ENCODE assay signal across 1 cellular context in the genomic region with DNA sequence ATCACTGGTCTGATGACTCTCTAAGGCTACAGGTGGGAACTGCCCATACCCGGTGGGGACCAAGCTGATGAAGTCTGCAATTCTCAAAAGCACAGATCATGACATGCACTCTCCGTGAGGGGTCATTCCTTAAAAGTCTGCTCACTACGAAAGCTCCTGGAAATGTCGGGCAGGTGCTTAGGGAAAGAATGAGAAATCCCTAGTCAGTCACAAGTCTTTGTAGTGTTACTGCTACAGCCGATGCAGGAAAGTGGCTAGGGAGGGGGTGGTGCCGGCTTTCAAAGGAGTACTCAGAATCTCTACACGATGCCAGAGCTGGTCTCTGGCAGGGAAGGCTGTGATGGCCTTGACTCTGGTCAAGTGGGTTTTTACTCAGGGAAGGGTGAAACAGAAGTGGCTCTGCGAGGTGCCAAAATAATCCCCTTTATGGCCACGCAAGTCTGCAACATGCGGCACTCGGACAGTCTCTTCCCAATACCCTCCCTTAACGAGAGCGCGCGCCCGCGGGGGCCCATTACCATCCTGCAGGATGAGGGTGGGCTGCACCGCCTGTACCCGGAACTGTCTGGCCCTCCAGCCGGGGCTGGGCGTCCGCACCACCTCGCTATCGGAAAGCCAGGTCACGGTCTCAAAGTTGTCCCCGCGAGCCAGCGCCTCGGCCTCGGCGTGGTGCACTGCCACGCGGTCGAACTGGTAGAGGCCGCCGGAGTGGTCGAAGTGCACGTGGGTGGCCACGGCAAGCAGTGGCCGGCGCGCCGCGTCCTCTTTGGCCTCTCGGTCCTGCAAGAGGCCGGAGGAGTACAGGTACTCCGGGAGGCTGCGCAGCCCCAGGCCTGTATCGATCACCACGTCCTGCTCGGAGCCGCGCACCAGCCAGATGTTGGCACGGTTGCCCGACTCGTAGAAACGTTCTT.
TF ChIP-seq lines count a peak whose summit lies in the region.

No MANE protein-coding gene starts in this region.

TF ChIP-seq in HepG2, 621 proteins besides CTCF, POLR2A, EP300 and RAD21 (continued from another document and continues in another):
- TF ChIP-seq ZBTB40 (IDR thresholded peaks at IDR 0.05), result no peak
- peak; percentile 84 for TF ChIP-seq ZBTB40 (CRISPR knock-in tag; IDR thresholded peaks at IDR 0.05)
- TF ChIP-seq ZNF331 (CRISPR knock-in tag; IDR thresholded peaks at IDR 0.05), result no peak
- no peak for TF ChIP-seq RAD51 (IDR thresholded peaks at IDR 0.05; ENCODE audit: borderline replicate concordance)
- TF ChIP-seq, protein P1, sequence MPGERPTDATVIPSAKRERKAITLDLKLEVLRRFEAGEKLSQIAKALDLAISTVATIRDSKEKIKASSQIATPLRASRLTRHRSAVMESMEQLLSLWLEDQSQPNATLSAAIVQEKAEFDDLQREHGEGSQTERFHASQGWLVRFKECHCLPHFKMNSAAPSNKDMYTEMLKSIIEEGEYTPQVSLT (CRISPR knock-in tag; IDR thresholded peaks at IDR 0.05; ENCODE audit: borderline replicate concordance, low read depth), result peak; percentile 1; the same call in 1 of the 2 replicates
- TF ChIP-seq LCORL (IDR thresholded peaks at IDR 0.05), result no peak
- TF ChIP-seq LCORL (CRISPR knock-in tag; IDR thresholded peaks at IDR 0.05), result peak; percentile 4; the same call in 1 of the 2 replicates
- TF ChIP-seq ZNF710 (CRISPR knock-in tag; IDR thresholded peaks at IDR 0.05; ENCODE audit: borderline replicate concordance), result no peak
- no peak; the same call in 1 of the 2 replicates for TF ChIP-seq SALL1 (CRISPR knock-in tag; IDR thresholded peaks at IDR 0.05)
- TF ChIP-seq ERF (CRISPR knock-in tag; IDR thresholded peaks at IDR 0.05), result no peak
- TF ChIP-seq, protein P2, sequence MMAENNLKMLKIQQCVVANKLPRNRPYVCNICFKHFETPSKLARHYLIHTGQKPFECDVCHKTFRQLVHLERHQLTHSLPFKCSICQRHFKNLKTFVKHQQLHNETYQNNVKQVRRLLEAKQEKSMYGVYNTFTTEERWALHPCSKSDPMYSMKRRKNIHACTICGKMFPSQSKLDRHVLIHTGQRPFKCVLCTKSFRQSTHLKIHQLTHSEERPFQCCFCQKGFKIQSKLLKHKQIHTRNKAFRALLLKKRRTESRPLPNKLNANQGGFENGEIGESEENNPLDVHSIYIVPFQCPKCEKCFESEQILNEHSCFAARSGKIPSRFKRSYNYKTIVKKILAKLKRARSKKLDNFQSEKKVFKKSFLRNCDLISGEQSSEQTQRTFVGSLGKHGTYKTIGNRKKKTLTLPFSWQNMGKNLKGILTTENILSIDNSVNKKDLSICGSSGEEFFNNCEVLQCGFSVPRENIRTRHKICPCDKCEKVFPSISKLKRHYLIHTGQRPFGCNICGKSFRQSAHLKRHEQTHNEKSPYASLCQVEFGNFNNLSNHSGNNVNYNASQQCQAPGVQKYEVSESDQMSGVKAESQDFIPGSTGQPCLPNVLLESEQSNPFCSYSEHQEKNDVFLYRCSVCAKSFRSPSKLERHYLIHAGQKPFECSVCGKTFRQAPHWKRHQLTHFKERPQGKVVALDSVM (CRISPR knock-in tag; IDR thresholded peaks at IDR 0.05), result peak; percentile 55
- TF ChIP-seq ELF4 (CRISPR knock-in tag; IDR thresholded peaks at IDR 0.05; ENCODE audit: borderline replicate concordance), result peak; percentile 38; the same call in 1 of the 2 replicates
- 0 out of 2 replicates have a peak, but pooled peaks have one; percentile 20 for TF ChIP-seq GLI4 (CRISPR knock-in tag; IDR thresholded peaks at IDR 0.05; ENCODE audit: borderline replicate concordance)
- TF ChIP-seq HOXD1 (CRISPR knock-in tag; IDR thresholded peaks at IDR 0.05), result 0 out of 2 replicates have a peak, but pooled peaks have one; percentile 24
- TF ChIP-seq MZF1 (CRISPR knock-in tag; IDR thresholded peaks at IDR 0.05; ENCODE audit: borderline replicate concordance), result no peak
- TF ChIP-seq ISL2 (CRISPR knock-in tag; IDR thresholded peaks at IDR 0.05), result no peak; the same call in 1 of the 2 replicates
- TF ChIP-seq NFYC (CRISPR knock-in tag; IDR thresholded peaks at IDR 0.05), result no peak
- peak; percentile 61; the same call in 1 of the 2 replicates for TF ChIP-seq ZBTB7B (CRISPR knock-in tag; IDR thresholded peaks at IDR 0.05)
- TF ChIP-seq ZNF431 (CRISPR knock-in tag; IDR thresholded peaks at IDR 0.05; ENCODE audit: borderline replicate concordance, low read depth), result no peak
- no peak; the same call in 1 of the 2 replicates for TF ChIP-seq JUND (CRISPR knock-in tag; IDR thresholded peaks at IDR 0.05)
- TF ChIP-seq ZNF441 (CRISPR knock-in tag; IDR thresholded peaks at IDR 0.05; ENCODE audit: borderline replicate concordance), result peak; percentile 71
- no peak for TF ChIP-seq ETV6 (CRISPR knock-in tag; conservative IDR thresholded peaks at IDR 0.05)
- no peak for TF ChIP-seq THRA (CRISPR knock-in tag; IDR thresholded peaks at IDR 0.05; ENCODE audit: borderline replicate concordance)
- TF ChIP-seq ARNT2 (CRISPR knock-in tag; IDR thresholded peaks at IDR 0.05; ENCODE audit: low read depth), result 0 out of 2 replicates have a peak, but pooled peaks have one; percentile 18
- TF ChIP-seq RNF2 (conservative IDR thresholded peaks at IDR 0.05; ENCODE audit: low read depth), result peak; percentile 93
- TF ChIP-seq SOX13 (IDR thresholded peaks at IDR 0.05), result no peak
- TF ChIP-seq SOX13 (CRISPR knock-in tag; conservative IDR thresholded peaks at IDR 0.05 in 1 of 2, IDR thresholded peaks at IDR 0.05 in 1 of 2), result no peak
- peak; percentile 76 for TF ChIP-seq ONECUT2 (CRISPR knock-in tag; IDR thresholded peaks at IDR 0.05)
- peak; percentile 34; the same call in 1 of the 2 replicates for TF ChIP-seq ZNF230 (CRISPR knock-in tag; IDR thresholded peaks at IDR 0.05)
- peak; percentile 3; the same call in 1 of the 2 replicates for TF ChIP-seq ZNF547 (CRISPR knock-in tag; IDR thresholded peaks at IDR 0.05)
- TF ChIP-seq ZNF282 (IDR thresholded peaks at IDR 0.05; ENCODE audit: partially characterized antibody), result no peak
- no peak for TF ChIP-seq ZMAT3 (CRISPR knock-in tag; conservative IDR thresholded peaks at IDR 0.05)
- TF ChIP-seq KLF13 (CRISPR knock-in tag; IDR thresholded peaks at IDR 0.05), result peak; percentile 41; the same call in 1 of the 2 replicates
- TF ChIP-seq ZNF543 (CRISPR knock-in tag; IDR thresholded peaks at IDR 0.05), result 0 out of 2 replicates have a peak, but pooled peaks have one; percentile 16
- TF ChIP-seq ZNF841 (CRISPR knock-in tag; IDR thresholded peaks at IDR 0.05; ENCODE audit: borderline replicate concordance), result peak; percentile 73; the same call in 1 of the 2 replicates
- TF ChIP-seq ZNF224 (CRISPR knock-in tag; IDR thresholded peaks at IDR 0.05), result 0 out of 2 replicates have a peak, but pooled peaks have one; percentile 38
- 0 out of 2 replicates have a peak, but pooled peaks have one; percentile 20 for TF ChIP-seq ZNF619 (CRISPR knock-in tag; IDR thresholded peaks at IDR 0.05)
- peak; percentile 74; the same call in 1 of the 2 replicates for TF ChIP-seq ZNF773 (CRISPR knock-in tag; IDR thresholded peaks at IDR 0.05; ENCODE audit: borderline replicate concordance)
- TF ChIP-seq KLF15 (CRISPR knock-in tag; IDR thresholded peaks at IDR 0.05; ENCODE audit: borderline replicate concordance), result 0 out of 2 replicates have a peak, but pooled peaks have one; percentile 79
- TF ChIP-seq ZNF18 (CRISPR knock-in tag; IDR thresholded peaks at IDR 0.05; ENCODE audit: insufficient replicate concordance), result peak; percentile 88
- peak; percentile 42; the same call in 1 of the 2 replicates for TF ChIP-seq NFKB2 (CRISPR knock-in tag; IDR thresholded peaks at IDR 0.05; ENCODE audit: borderline replicate concordance)
- TF ChIP-seq NFRKB (IDR thresholded peaks at IDR 0.05), result no peak
- peak; percentile 71; the same call in 1 of the 2 replicates for TF ChIP-seq ZNF749 (CRISPR knock-in tag; IDR thresholded peaks at IDR 0.05; ENCODE audit: borderline replicate concordance)
- TF ChIP-seq ZNF644 (CRISPR knock-in tag; IDR thresholded peaks at IDR 0.05; ENCODE audit: low read depth), result no peak
- peak; percentile 78; the same call in 1 of the 2 replicates for TF ChIP-seq ZNF572 (CRISPR knock-in tag; IDR thresholded peaks at IDR 0.05)
- no peak for TF ChIP-seq NR2C2 (CRISPR knock-in tag; IDR thresholded peaks at IDR 0.05; ENCODE audit: borderline replicate concordance)
- TF ChIP-seq ZFY (CRISPR knock-in tag; IDR thresholded peaks at IDR 0.05), result peak; percentile 70
